8 cellular contexts compared by ENCODE assay signal in the genomic region with DNA sequence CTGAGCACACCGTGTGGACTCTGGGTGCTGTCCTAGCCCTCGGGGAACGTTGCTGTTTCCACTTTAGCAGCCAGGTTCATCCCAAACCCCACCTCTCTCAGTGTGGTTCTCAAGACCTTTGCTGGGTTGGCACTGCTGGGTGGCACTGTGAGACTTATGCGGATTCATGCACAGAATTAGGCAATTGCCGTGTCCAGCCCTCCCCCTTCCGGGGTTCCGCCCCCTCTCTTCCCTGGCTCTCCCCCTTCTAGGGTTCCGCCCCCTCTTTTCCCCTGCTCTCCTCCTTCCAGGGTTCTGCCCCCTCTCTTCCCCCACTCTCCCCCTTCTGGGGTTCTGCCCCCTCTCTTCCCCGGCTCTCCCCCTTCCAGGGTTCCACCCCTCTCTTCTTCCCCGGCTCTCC.
A peak's percentile ranks its signal among the peaks of the same experiment; 100 is the strongest.
DNase-seq lines count a peak whose midpoint lies in the region; ATAC-seq lines count a peak whose summit lies in the region.

No MANE protein-coding gene starts in this region.

- H3K4me1 Mint-ChIP-seq in activated naive CD4-positive, alpha-beta T cell treated with anti-CD3 and anti-CD28 coated beads, Interleukin-2, amount 10 ng/mL, durations not matched to agents 7 days and 5 days = peaks cover 28% of the 10 kb centered on the region

- peaks cover 14 to 21% of the 10 kb centered on the region in 2 donors for H3K4me1 ChIP-seq in mucosa of rectum (ENCODE audit: control insufficient read depth in 2 of 2, insufficient read depth in 2 of 2, low read length in 2 of 2)

- no peak overlapping the region for H3K9ac ChIP-seq in mucosa of rectum (ENCODE audit: low read depth in 1 of 2, low read length in 2 of 2)

- no peaks in the 10 kb centered on the region for H3K36me3 Mint-ChIP-seq in activated naive CD4-positive, alpha-beta T cell treated with anti-CD3 and anti-CD28 coated beads, Interleukin-2, amount 10 ng/mL, durations not matched to agents 7 days and 5 days

- H3K27ac ChIP-seq in mucosa of rectum (ENCODE audit: low read depth in 2 of 2, low read length in 2 of 2) = peak overlapping the region in 1 of 2 donors; percentile 35

- CTCF ChIA-PET in activated naive CD4-positive, alpha-beta T cell treated with anti-CD3 and anti-CD28 coated beads, Interleukin-2, amount 10 ng/mL, durations not matched to agents 7 days and 5 days (lab: Charles Lee) = interaction anchor here (0.9 to 1.6 kb wide), 4 partner anchors 11 to 103 kb away, joined by 3 to 9 read pairs (median 6); no protein-coding TSS in a partner anchor

- no peaks in the 10 kb centered on the region for H3K9me3 ChIP-seq in mucosa of rectum (ENCODE audit: control insufficient read depth in 2 of 2, low read length in 2 of 2)

- H3K27ac Mint-ChIP-seq in activated naive CD4-positive, alpha-beta T cell treated with anti-CD3 and anti-CD28 coated beads, Interleukin-2, amount 10 ng/mL, durations not matched to agents 7 days and 5 days = peak overlapping the region; percentile 69

- ATAC-seq in HG03457 (IDR thresholded peaks at IDR 0.05; ENCODE audit: unreplicated experiment) = no peak

- no peaks in the 10 kb centered on the region for H3K36me3 ChIP-seq in mucosa of rectum (ENCODE audit: control insufficient read depth in 2 of 2, insufficient read depth in 2 of 2, low read length in 2 of 2)

- peaks cover 89% of the 10 kb centered on the region for H3K27me3 Mint-ChIP-seq in activated naive CD4-positive, alpha-beta T cell treated with anti-CD3 and anti-CD28 coated beads, Interleukin-2, amount 10 ng/mL, durations not matched to agents 7 days and 5 days

- DNase-seq in CMK (ENCODE audit: low read depth) (peak; percentile 67), NCI-H69 (lab: John Stamatoyannopoulos, UW) (peak; percentile 51), NCI-H1694 (lab: John Stamatoyannopoulos, UW) (no peak), NCI-H2029 treated with DMSO at 0.1 percent for 48 hours (lab: John Stamatoyannopoulos, UW) (no peak), NCI-H1417 (lab: John Stamatoyannopoulos, UW) (no peak)
- peak; percentile 63 for DNase-seq in activated naive CD4-positive, alpha-beta T cell treated with anti-CD3 and anti-CD28 coated beads, Interleukin-2, amount 10 ng/mL, durations not matched to agents 7 days and 5 days

- H3K27me3 ChIP-seq in mucosa of rectum (ENCODE audit: control insufficient read depth in 2 of 2, insufficient read depth in 2 of 2, low read length in 2 of 2) = peaks cover 13 to 24% of the 10 kb centered on the region in 2 donors

- no peaks in the 10 kb centered on the region for H3K9me3 Mint-ChIP-seq in activated naive CD4-positive, alpha-beta T cell treated with anti-CD3 and anti-CD28 coated beads, Interleukin-2, amount 10 ng/mL, durations not matched to agents 7 days and 5 days

- peak overlapping the region; percentile 3 to 50 for H3K4me3 ChIP-seq in mucosa of rectum (ENCODE audit: low read length in 2 of 2)

- peak overlapping the region; percentile 43 for H3K4me3 Mint-ChIP-seq in activated naive CD4-positive, alpha-beta T cell treated with anti-CD3 and anti-CD28 coated beads, Interleukin-2, amount 10 ng/mL, durations not matched to agents 7 days and 5 days

Comparison
In these comparisons a context has a peak if more than half of its experiments do, and no peak if none do; other contexts are left out.
1. DNase-seq: peak in CMK (single experiment), NCI-H69 (single experiment) and activated naive CD4-positive, alpha-beta T cell treated with anti-CD3 and anti-CD28 coated beads, Interleukin-2, amount 10 ng/mL, durations not matched to agents 7 days and 5 days (single experiment); none in NCI-H1694 (single experiment), NCI-H2029 treated with DMSO at 0.1 percent for 48 hours (single experiment) and NCI-H1417 (0 of 3).